ENCODE assay signal across 8 cellular contexts in genomic region chr3:184174646-184175492, GRCh38. TPM values are rescaled to one million over a fixed set of nuclear protein-coding genes. Genes with fewer than 3 reads are reported as not detected.
DNase-seq lines count a peak whose midpoint lies in the region; ATAC-seq and TF ChIP-seq lines count a peak whose summit lies in the region.

Gene AP2M1 (plus strand): TSS chr3:184174855. CDS start chr3:184176994, 2,139 bp downstream.

- H3K4me3 ChIP-seq in KMS-11 (IDR thresholded peaks at IDR 0.05; ENCODE audit: insufficient read depth, low read depth, low read length) (peak within 1 kb of the TSS; percentile 87), Peyer's patch (peak within 1 kb of the TSS; percentile 80 to 100 (median 90)), muscle layer of duodenum (ENCODE audit: low read depth in 1 of 2, low read length in 2 of 2) (peak within 1 kb of the TSS; percentile 66 to 96)

- peak; percentile 92 for ATAC-seq in GM21737 (IDR thresholded peaks at IDR 0.05; ENCODE audit: unreplicated experiment)
- peak; percentile 88 for ATAC-seq in esophagus mucosa

- TF ChIP-seq POLR2A in Peyer's patch (IDR thresholded peaks at IDR 0.05) = peak; percentile 86 to 91

- H3K27ac ChIP-seq in KMS-11 (0 out of 2 replicates have a peak within 1 kb of the TSS, but pooled peaks have one; percentile 20), Peyer's patch (peak within 1 kb of the TSS; percentile 87 to 95 (median 91)), muscle layer of duodenum (ENCODE audit: low read length) (peak within 1 kb of the TSS; percentile 95)

- H3K9ac ChIP-seq in KMS-11 = peak within 1 kb of the TSS; percentile 80; the same call in 1 of the 2 replicates

- H3K27me3 ChIP-seq in KMS-11 (ENCODE audit: insufficient read depth, low read depth) (no peaks in the 10 kb centered on the region), Peyer's patch (no peaks in the 10 kb centered on the region), muscle layer of duodenum (ENCODE audit: low read depth, low read length) (no peaks in the 10 kb centered on the region)

- peak within 1 kb of the TSS; percentile 93 for H2AFZ ChIP-seq in KMS-11 (ENCODE audit: low read depth)

- TF ChIP-seq CTCF in KMS-11 (conservative IDR thresholded peaks at IDR 0.05; ENCODE audit: low read depth, low read length) = no peak
- no peak for TF ChIP-seq CTCF in Peyer's patch (IDR thresholded peaks at IDR 0.05)

- H3K36me3 ChIP-seq in KMS-11 (ENCODE audit: insufficient read depth) (peaks cover 3% of the 10 kb centered on the region; the same call in 1 of the 2 replicates), Peyer's patch (peaks cover 0 to 55% (median 0%) of the 10 kb centered on the region in 3 donors), muscle layer of duodenum (ENCODE audit: control insufficient read depth in 1 of 2, insufficient read depth in 2 of 2, low read length in 2 of 2) (peaks cover 33 to 63% of the 10 kb centered on the region in 2 donors)

- H3K79me2 ChIP-seq in KMS-11 (ENCODE audit: insufficient read depth, low read depth) = peaks cover 18% of the 10 kb centered on the region

- H3K4me2 ChIP-seq in KMS-11 = peak within 1 kb of the TSS; percentile 98

- H3K4me1 ChIP-seq in KMS-11 (ENCODE audit: low read depth, poor library complexity, severe bottlenecking) = peaks cover 17% of the 10 kb centered on the region
- H3K4me1 ChIP-seq in Peyer's patch = peaks cover 0 to 42% (median 16%) of the 10 kb centered on the region in 4 donors
- H3K4me1 ChIP-seq in muscle layer of duodenum (ENCODE audit: control insufficient read depth in 1 of 2, insufficient read depth in 2 of 2, low read length in 2 of 2) = peaks cover 15 to 36% of the 10 kb centered on the region in 2 donors

- H4K20me1 ChIP-seq in KMS-11 (ENCODE audit: insufficient read depth) = no peaks in the 10 kb centered on the region

- peak; percentile 96 for DNase-seq in DMS53 treated with DMSO at 0.1 percent for 48 hours (lab: John Stamatoyannopoulos, UW; ENCODE audit: unreplicated experiment)
- peak; percentile 96 to 99 (median 97) for DNase-seq in Peyer's patch
- peak; percentile 97 to 98 for DNase-seq in activated T-cell treated with anti-CD3 and anti-CD28 coated beads, Interleukin-2, amount 50 U/mL, for 48 hours
- peak; percentile 97 for DNase-seq in stimulated activated CD8-positive, alpha-beta memory T cell treated with anti-CD3 and anti-CD28 coated beads, Interleukin-7, amount 100 ng/mL, for 4 hours (ENCODE audit: low read depth in 2 of 2)

- H3K9me3 ChIP-seq in Peyer's patch (no peaks in the 10 kb centered on the region), muscle layer of duodenum (ENCODE audit: control insufficient read depth in 1 of 2, low read length in 2 of 2) (no peaks in the 10 kb centered on the region)

RNA-seq across cellular contexts. Expression of gene AP2M1, which starts in this region (rescaled TPM):
- total RNA-seq in Peyer's patch (100 to 1,000 TPM; 150 to 200 (median 195) TPM), esophagus mucosa (235 TPM)

Comparison
In these comparisons a context has a peak if more than half of its experiments do, and no peak if none do; other contexts are left out.
1. Peak in every context shown above with its lines: DNase-seq, ATAC-seq, H3K4me3 ChIP-seq and H3K27ac ChIP-seq.
2. H3K27ac ChIP-seq: peak in every context shown above with its lines; median percentile 95 in muscle layer of duodenum; 91 in Peyer's patch; 20 in KMS-11.